Comparison of ENCODE assay signal across 19 cellular contexts in the genomic region with DNA sequence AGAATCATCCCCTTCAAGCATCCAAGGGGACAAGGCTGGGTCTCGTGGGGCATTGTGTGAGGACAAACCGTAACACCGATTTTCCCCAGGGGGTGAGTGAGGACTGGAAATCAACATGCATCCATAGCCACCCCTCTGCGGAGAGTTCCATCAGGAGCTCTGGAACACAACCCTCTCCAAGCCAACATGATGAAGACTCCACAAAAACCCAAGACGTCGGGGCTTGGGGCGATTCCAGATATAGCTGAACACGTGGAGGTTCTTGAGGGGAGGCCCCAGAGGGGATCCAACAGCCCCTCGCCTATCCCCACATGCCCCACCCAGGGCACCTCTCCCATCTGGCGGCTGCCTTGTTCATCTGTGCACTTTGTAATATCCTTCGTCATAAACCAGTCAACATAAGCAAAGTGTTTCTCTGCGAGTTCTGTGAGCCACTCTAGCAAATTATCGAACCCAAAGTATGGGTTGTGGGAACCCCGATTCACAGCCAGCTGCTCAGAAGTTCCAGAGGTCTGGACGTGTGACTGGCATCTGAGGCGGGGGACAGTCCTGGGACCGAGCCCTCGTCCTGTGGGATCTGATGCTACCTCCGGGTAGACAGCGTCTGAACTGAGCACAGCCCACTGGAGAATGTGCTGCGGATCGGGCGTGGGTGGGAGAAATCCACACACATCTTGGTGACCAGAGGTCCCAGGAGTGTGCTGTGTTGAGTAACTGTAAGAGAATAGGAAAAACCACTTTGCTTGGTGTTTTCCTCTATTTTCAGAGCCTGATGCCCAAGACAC.
"Had no signal": no experiment of that assay in that cellular context is flagged by ENCODE, and none has a peak within 500 bp of the region (broad histone marks: within the 10 kb centered on the region; RNA-seq: fewer than 3 reads in every experiment).

No MANE protein-coding gene starts in this region.

- ATAC-seq: activated T-helper 17 cell treated with anti-CD3 and anti-CD28 coated beads, Interleukin-2, amount 50 U/mL, for 72 hours; left ventricle myocardium superior; natural killer cell treated with Interleukin-12 subunit alpha and Interleukin-12 subunit beta and Interleukin-15 and Interleukin-18, amount 100 ng/mL, for 72 hours; stimulated activated naive CD8-positive, alpha-beta T cell treated with anti-CD3 and anti-CD28 coated beads, Interleukin-15, amount 100 ng/mL, for 72 hours; WTC11 had no signal

- H3K27me3 ChIP-seq: tibial nerve had no signal

- H3K4me3 ChIP-seq: tibial nerve had no signal

- H3K9me3 ChIP-seq: tibial nerve had no signal

- H3K27ac ChIP-seq: epithelial cell of prostate, tibial nerve had no signal

- H3K36me3 ChIP-seq: tibial nerve had no signal

- DNase-seq: activated CD4-positive, alpha-beta T cell treated with anti-CD3 and anti-CD28 coated beads, Interleukin-2, amount 50 U/mL, for 4 hours; activated CD8-positive, alpha-beta memory T cell treated with anti-CD3 and anti-CD28 coated beads for 24 hours; activated CD8-positive, alpha-beta memory T cell treated with anti-CD3 and anti-CD28 coated beads, Interleukin-2, amount 50 U/mL, for 4 hours; activated naive CD4-positive, alpha-beta T cell; activated T-cell treated with anti-CD3 and anti-CD28 coated beads, Interleukin-2, amount 50 U/mL, for 24 hours; amniotic stem cell; cerebellar nuclear complex; cortex of kidney; endodermal cell; immature natural killer cell; left ventricle myocardium superior; stimulated activated CD4-positive, alpha-beta T cell treated with anti-CD3 and anti-CD28 coated beads, Interleukin-1b, Interleukin-23, amount 100 ng/mL, for 48 hours; stimulated activated naive CD8-positive, alpha-beta T cell treated with anti-CD3 and anti-CD28 coated beads, Interleukin-15, amount 100 ng/mL, for 72 hours; T-helper 9 cell had no signal
